Comparison of ENCODE assay signal across 1 cellular context in the genomic region with DNA sequence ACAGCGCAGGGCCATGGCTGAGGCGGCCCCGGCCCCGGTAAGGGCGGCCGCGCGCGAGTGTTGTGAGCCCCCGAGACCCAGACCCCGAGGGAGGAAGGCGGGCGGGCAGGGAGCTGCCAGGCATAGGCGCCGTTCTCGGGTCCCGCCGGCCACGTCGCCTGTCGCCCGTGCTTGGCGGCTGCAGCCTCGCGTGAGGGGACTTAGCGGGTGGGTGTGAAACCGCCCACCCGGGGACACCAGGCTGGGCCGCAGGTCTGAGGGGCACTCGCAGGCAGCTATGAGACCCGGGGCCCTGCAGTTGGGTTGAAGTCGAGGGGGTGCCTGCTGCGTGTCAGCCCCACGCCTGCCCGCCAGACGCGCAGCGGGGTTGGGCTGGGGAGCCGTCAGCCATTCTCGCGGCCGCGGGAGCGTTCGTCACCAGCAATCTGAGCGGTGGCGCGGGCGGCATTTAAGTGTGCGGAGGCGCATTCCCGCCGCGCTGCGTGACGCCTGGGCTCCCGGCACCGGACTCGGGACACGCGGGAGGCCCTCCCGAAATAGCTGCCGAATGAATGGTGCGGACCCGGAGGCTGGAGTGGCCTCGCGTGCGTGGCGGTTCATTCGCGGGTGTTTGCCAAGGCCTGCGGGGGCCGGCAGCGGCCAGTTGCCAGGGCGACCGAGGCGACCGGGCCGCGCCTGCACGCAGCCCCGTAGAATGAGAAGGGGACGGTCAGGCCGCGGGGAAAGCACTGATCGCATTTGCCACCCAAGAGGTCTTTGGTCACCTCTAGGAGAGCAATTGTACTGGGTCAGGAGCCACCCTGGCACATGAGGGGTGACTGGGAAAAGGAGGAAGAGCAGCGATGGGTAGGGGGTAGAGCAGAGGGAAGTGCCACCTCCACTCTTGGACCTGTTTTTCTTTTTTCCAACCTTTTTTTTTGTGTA.
TF ChIP-seq lines count a peak whose summit lies in the region.

No MANE protein-coding gene starts in this region.

TF ChIP-seq in HepG2, 621 proteins besides CTCF, POLR2A, EP300 and RAD21 (continued from another document and continues in another):
- 0 out of 2 replicates have a peak, but pooled peaks have one; percentile 47 for TF ChIP-seq KDM3A (CRISPR knock-in tag; IDR thresholded peaks at IDR 0.05; ENCODE audit: low read depth)
- TF ChIP-seq, protein P1, sequence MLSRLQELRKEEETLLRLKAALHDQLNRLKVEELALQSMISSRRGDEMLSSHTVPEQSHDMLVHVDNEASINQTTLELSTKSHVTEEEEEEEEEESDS (CRISPR knock-in tag; IDR thresholded peaks at IDR 0.05; ENCODE audit: borderline replicate concordance), result no peak
- no peak; the same call in 1 of the 2 replicates for TF ChIP-seq ISL2 (CRISPR knock-in tag; IDR thresholded peaks at IDR 0.05)
- TF ChIP-seq ZMYM3 (CRISPR knock-in tag; IDR thresholded peaks at IDR 0.05), result no peak
- no peak for TF ChIP-seq NFE2L2 (IDR thresholded peaks at IDR 0.05; ENCODE audit: low read length)
- TF ChIP-seq ZFP62 (CRISPR knock-in tag; IDR thresholded peaks at IDR 0.05), result no peak
- TF ChIP-seq NFYB (CRISPR knock-in tag; IDR thresholded peaks at IDR 0.05), result no peak
- no peak for TF ChIP-seq ZNF136 (CRISPR knock-in tag; IDR thresholded peaks at IDR 0.05; ENCODE audit: low read depth)
- TF ChIP-seq PRMT3 (CRISPR knock-in tag; IDR thresholded peaks at IDR 0.05; ENCODE audit: borderline replicate concordance, low read depth), result no peak
- no peak for TF ChIP-seq ZNF44 (CRISPR knock-in tag; IDR thresholded peaks at IDR 0.05)
- no peak; the same call in 1 of the 2 replicates for TF ChIP-seq MEIS2 (CRISPR knock-in tag; IDR thresholded peaks at IDR 0.05)
- TF ChIP-seq, protein P2, sequence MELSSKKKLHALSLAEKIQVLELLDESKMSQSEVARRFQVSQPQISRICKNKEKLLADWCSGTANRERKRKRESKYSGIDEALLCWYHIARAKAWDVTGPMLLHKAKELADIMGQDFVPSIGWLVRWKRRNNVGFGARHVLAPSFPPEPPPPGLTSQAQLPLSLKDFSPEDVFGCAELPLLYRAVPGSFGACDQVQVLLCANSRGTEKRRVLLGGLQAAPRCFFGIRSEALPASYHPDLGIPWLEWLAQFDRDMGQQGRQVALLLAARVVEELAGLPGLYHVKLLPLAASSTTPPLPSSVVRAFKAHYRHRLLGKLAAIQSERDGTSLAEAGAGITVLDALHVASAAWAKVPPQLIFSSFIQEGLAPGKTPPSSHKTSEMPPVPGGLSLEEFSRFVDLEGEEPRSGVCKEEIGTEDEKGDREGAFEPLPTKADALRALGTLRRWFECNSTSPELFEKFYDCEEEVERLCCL (CRISPR knock-in tag; IDR thresholded peaks at IDR 0.05; ENCODE audit: borderline replicate concordance), result 0 out of 2 replicates have a peak, but pooled peaks have one; percentile 37
- TF ChIP-seq NAIF1 (CRISPR knock-in tag; IDR thresholded peaks at IDR 0.05; ENCODE audit: borderline replicate concordance), result no peak
- TF ChIP-seq, protein P3, sequence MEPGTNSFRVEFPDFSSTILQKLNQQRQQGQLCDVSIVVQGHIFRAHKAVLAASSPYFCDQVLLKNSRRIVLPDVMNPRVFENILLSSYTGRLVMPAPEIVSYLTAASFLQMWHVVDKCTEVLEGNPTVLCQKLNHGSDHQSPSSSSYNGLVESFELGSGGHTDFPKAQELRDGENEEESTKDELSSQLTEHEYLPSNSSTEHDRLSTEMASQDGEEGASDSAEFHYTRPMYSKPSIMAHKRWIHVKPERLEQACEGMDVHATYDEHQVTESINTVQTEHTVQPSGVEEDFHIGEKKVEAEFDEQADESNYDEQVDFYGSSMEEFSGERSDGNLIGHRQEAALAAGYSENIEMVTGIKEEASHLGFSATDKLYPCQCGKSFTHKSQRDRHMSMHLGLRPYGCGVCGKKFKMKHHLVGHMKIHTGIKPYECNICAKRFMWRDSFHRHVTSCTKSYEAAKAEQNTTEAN (CRISPR knock-in tag; conservative IDR thresholded peaks at IDR 0.05), result no peak
- TF ChIP-seq ZNF235 (CRISPR knock-in tag; IDR thresholded peaks at IDR 0.05; ENCODE audit: borderline replicate concordance), result no peak
- no peak for TF ChIP-seq KAT8 (CRISPR knock-in tag; IDR thresholded peaks at IDR 0.05)
- TF ChIP-seq KLF15 (CRISPR knock-in tag; IDR thresholded peaks at IDR 0.05; ENCODE audit: borderline replicate concordance), result peak; percentile 38; the same call in 1 of the 2 replicates
- TF ChIP-seq, protein P4, sequence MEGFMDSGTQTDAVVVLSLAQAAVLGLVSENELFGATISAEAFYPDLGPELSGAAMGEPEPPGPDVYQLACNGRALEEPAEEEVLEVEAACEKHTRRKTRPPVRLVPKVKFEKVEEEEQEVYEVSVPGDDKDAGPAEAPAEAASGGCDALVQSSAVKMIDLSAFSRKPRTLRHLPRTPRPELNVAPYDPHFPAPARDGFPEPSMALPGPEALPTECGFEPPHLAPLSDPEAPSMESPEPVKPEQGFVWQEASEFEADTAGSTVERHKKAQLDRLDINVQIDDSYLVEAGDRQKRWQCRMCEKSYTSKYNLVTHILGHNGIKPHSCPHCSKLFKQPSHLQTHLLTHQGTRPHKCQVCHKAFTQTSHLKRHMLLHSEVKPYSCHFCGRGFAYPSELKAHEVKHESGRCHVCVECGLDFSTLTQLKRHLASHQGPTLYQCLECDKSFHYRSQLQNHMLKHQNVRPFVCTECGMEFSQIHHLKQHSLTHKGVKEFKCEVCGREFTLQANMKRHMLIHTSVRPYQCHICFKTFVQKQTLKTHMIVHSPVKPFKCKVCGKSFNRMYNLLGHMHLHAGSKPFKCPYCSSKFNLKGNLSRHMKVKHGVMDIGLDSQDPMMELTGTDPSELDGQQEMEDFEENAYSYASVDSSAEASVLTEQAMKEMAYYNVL (CRISPR knock-in tag; IDR thresholded peaks at IDR 0.05; ENCODE audit: borderline replicate concordance), result no peak
- TF ChIP-seq, protein P5, sequence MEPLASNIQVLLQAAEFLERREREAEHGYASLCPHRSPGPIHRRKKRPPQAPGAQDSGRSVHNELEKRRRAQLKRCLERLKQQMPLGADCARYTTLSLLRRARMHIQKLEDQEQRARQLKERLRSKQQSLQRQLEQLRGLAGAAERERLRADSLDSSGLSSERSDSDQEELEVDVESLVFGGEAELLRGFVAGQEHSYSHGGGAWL (CRISPR knock-in tag; IDR thresholded peaks at IDR 0.05), result no peak; the same call in 1 of the 2 replicates
- TF ChIP-seq ZNF253 (CRISPR knock-in tag; IDR thresholded peaks at IDR 0.05; ENCODE audit: borderline replicate concordance), result no peak
- 0 out of 2 replicates have a peak, but pooled peaks have one; percentile 64 for TF ChIP-seq ARNT2 (CRISPR knock-in tag; IDR thresholded peaks at IDR 0.05; ENCODE audit: low read depth)
- no peak for TF ChIP-seq PAF1 (CRISPR knock-in tag; IDR thresholded peaks at IDR 0.05)
- TF ChIP-seq ZBTB1 (CRISPR knock-in tag; IDR thresholded peaks at IDR 0.05; ENCODE audit: borderline replicate concordance), result no peak
- TF ChIP-seq SSRP1 (CRISPR knock-in tag; IDR thresholded peaks at IDR 0.05), result no peak
- TF ChIP-seq, protein P6, sequence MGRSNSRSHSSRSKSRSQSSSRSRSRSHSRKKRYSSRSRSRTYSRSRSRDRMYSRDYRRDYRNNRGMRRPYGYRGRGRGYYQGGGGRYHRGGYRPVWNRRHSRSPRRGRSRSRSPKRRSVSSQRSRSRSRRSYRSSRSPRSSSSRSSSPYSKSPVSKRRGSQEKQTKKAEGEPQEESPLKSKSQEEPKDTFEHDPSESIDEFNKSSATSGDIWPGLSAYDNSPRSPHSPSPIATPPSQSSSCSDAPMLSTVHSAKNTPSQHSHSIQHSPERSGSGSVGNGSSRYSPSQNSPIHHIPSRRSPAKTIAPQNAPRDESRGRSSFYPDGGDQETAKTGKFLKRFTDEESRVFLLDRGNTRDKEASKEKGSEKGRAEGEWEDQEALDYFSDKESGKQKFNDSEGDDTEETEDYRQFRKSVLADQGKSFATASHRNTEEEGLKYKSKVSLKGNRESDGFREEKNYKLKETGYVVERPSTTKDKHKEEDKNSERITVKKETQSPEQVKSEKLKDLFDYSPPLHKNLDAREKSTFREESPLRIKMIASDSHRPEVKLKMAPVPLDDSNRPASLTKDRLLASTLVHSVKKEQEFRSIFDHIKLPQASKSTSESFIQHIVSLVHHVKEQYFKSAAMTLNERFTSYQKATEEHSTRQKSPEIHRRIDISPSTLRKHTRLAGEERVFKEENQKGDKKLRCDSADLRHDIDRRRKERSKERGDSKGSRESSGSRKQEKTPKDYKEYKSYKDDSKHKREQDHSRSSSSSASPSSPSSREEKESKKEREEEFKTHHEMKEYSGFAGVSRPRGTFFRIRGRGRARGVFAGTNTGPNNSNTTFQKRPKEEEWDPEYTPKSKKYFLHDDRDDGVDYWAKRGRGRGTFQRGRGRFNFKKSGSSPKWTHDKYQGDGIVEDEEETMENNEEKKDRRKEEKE (IDR thresholded peaks at IDR 0.05), result no peak
- no peak for TF ChIP-seq SIX1 (CRISPR knock-in tag; IDR thresholded peaks at IDR 0.05; ENCODE audit: borderline replicate concordance)
- no peak for TF ChIP-seq ZNF207 (IDR thresholded peaks at IDR 0.05; ENCODE audit: borderline replicate concordance)
- 0 out of 2 replicates have a peak, but pooled peaks have one; percentile 27 for TF ChIP-seq DR1 (CRISPR knock-in tag; IDR thresholded peaks at IDR 0.05)
- TF ChIP-seq, protein P7, sequence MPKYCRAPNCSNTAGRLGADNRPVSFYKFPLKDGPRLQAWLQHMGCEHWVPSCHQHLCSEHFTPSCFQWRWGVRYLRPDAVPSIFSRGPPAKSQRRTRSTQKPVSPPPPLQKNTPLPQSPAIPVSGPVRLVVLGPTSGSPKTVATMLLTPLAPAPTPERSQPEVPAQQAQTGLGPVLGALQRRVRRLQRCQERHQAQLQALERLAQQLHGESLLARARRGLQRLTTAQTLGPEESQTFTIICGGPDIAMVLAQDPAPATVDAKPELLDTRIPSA (CRISPR knock-in tag; IDR thresholded peaks at IDR 0.05; ENCODE audit: borderline replicate concordance), result no peak
- 0 out of 2 replicates have a peak, but pooled peaks have one; percentile 60 for TF ChIP-seq GABPB1 (CRISPR knock-in tag; IDR thresholded peaks at IDR 0.05)
- peak; percentile 34; the same call in 1 of the 2 replicates for TF ChIP-seq GATAD2A (CRISPR knock-in tag; IDR thresholded peaks at IDR 0.05)
- TF ChIP-seq ZNF790 (CRISPR knock-in tag; IDR thresholded peaks at IDR 0.05; ENCODE audit: borderline replicate concordance), result peak; percentile 90; the same call in 1 of the 2 replicates
- TF ChIP-seq, protein P8, sequence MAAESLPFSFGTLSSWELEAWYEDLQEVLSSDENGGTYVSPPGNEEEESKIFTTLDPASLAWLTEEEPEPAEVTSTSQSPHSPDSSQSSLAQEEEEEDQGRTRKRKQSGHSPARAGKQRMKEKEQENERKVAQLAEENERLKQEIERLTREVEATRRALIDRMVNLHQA (CRISPR knock-in tag; IDR thresholded peaks at IDR 0.05), result no peak
- TF ChIP-seq ZMYM2 (CRISPR knock-in tag; IDR thresholded peaks at IDR 0.05), result 0 out of 2 replicates have a peak, but pooled peaks have one; percentile 49
- TF ChIP-seq ZIK1 (CRISPR knock-in tag; IDR thresholded peaks at IDR 0.05; ENCODE audit: borderline replicate concordance, low read depth), result no peak
- no peak for TF ChIP-seq YEATS2 (CRISPR knock-in tag; IDR thresholded peaks at IDR 0.05; ENCODE audit: borderline replicate concordance)
- TF ChIP-seq, protein P9, sequence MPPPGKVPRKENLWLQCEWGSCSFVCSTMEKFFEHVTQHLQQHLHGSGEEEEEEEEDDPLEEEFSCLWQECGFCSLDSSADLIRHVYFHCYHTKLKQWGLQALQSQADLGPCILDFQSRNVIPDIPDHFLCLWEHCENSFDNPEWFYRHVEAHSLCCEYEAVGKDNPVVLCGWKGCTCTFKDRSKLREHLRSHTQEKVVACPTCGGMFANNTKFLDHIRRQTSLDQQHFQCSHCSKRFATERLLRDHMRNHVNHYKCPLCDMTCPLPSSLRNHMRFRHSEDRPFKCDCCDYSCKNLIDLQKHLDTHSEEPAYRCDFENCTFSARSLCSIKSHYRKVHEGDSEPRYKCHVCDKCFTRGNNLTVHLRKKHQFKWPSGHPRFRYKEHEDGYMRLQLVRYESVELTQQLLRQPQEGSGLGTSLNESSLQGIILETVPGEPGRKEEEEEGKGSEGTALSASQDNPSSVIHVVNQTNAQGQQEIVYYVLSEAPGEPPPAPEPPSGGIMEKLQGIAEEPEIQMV (CRISPR knock-in tag; IDR thresholded peaks at IDR 0.05; ENCODE audit: low read depth), result no peak
- TF ChIP-seq ZNF563 (CRISPR knock-in tag; IDR thresholded peaks at IDR 0.05), result peak; percentile 74
- no peak for TF ChIP-seq BCL6 (CRISPR knock-in tag; IDR thresholded peaks at IDR 0.05)
- TF ChIP-seq, protein P10, sequence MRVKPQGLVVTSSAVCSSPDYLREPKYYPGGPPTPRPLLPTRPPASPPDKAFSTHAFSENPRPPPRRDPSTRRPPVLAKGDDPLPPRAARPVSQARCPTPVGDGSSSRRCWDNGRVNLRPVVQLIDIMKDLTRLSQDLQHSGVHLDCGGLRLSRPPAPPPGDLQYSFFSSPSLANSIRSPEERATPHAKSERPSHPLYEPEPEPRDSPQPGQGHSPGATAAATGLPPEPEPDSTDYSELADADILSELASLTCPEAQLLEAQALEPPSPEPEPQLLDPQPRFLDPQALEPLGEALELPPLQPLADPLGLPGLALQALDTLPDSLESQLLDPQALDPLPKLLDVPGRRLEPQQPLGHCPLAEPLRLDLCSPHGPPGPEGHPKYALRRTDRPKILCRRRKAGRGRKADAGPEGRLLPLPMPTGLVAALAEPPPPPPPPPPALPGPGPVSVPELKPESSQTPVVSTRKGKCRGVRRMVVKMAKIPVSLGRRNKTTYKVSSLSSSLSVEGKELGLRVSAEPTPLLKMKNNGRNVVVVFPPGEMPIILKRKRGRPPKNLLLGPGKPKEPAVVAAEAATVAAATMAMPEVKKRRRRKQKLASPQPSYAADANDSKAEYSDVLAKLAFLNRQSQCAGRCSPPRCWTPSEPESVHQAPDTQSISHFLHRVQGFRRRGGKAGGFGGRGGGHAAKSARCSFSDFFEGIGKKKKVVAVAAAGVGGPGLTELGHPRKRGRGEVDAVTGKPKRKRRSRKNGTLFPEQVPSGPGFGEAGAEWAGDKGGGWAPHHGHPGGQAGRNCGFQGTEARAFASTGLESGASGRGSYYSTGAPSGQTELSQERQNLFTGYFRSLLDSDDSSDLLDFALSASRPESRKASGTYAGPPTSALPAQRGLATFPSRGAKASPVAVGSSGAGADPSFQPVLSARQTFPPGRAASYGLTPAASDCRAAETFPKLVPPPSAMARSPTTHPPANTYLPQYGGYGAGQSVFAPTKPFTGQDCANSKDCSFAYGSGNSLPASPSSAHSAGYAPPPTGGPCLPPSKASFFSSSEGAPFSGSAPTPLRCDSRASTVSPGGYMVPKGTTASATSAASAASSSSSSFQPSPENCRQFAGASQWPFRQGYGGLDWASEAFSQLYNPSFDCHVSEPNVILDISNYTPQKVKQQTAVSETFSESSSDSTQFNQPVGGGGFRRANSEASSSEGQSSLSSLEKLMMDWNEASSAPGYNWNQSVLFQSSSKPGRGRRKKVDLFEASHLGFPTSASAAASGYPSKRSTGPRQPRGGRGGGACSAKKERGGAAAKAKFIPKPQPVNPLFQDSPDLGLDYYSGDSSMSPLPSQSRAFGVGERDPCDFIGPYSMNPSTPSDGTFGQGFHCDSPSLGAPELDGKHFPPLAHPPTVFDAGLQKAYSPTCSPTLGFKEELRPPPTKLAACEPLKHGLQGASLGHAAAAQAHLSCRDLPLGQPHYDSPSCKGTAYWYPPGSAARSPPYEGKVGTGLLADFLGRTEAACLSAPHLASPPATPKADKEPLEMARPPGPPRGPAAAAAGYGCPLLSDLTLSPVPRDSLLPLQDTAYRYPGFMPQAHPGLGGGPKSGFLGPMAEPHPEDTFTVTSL (CRISPR knock-in tag; IDR thresholded peaks at IDR 0.05; ENCODE audit: borderline replicate concordance), result 0 out of 2 replicates have a peak, but pooled peaks have one; percentile 22
- TF ChIP-seq FLYWCH1 (CRISPR knock-in tag; IDR thresholded peaks at IDR 0.05), result no peak
- TF ChIP-seq ZNF75D (CRISPR knock-in tag; IDR thresholded peaks at IDR 0.05; ENCODE audit: borderline replicate concordance), result no peak
